1 cellular context compared by ENCODE assay signal in the genomic region with DNA sequence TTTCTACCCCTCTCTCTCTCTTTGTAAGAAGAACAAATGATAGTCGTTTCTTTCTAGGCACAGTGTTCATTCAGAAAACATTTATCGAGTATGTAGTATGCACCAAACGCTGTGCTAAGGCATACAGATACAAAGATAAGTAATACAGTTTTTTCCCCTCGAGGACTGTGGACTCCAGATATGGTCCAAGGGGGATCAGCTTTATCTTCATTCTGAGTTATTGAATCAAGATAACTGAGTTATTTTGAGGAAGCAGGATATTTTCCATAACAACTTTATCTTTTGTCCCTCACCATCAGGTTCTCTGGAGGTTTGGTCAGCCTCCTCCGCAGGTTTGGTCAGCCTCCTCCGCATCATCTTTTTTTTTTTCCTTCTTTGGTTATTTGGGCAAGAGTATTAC.
TF ChIP-seq lines count a peak whose summit lies in the region.

No MANE protein-coding gene starts in this region.

TF ChIP-seq in K562, 482 proteins besides CTCF, POLR2A, EP300 and RAD21:
- peak; percentile 37 for TF ChIP-seq CCNT2 (IDR thresholded peaks at IDR 0.05; ENCODE audit: borderline replicate concordance, extremely low read depth, insufficient read length, low read depth, low read length)
- TF ChIP-seq SMARCC2 (IDR thresholded peaks at IDR 0.05; ENCODE audit: low read depth): peak; percentile 52; the same call in 1 of the 2 replicates
- TF ChIP-seq NFATC3 (IDR thresholded peaks at IDR 0.05): 0 out of 2 replicates have a peak, but pooled peaks have one; percentile 39
- peak; percentile 43; the same call in 1 of the 2 replicates for TF ChIP-seq POLR2AphosphoS5 (IDR thresholded peaks at IDR 0.05; ENCODE audit: control insufficient read depth, insufficient read depth, low read depth, low read length)
- TF ChIP-seq EGR1 (conservative IDR thresholded peaks at IDR 0.05): 0 out of 2 replicates have a peak, but pooled peaks have one; percentile 29
- TF ChIP-seq STAT5A (IDR thresholded peaks at IDR 0.05; ENCODE audit: borderline replicate concordance, low read length): peak; percentile 10; the same call in 1 of the 2 replicates
- TF ChIP-seq TAL1 (IDR thresholded peaks at IDR 0.05): peak; percentile 65
- peak; percentile 62; the same call in 1 of the 2 replicates for TF ChIP-seq ZNF24 (IDR thresholded peaks at IDR 0.05)
- TF ChIP-seq ZNF282 (CRISPR knock-in tag; IDR thresholded peaks at IDR 0.05): no peak
- peak in 1 of 2 experiments; percentile 14; a peak in 1 of 4 replicates for TF ChIP-seq HDAC1 (IDR thresholded peaks at IDR 0.05)
- TF ChIP-seq SOX6 (IDR thresholded peaks at IDR 0.05): peak; percentile 79; the same call in 1 of the 2 replicates
- TF ChIP-seq MEF2D (tag; conservative IDR thresholded peaks at IDR 0.05; ENCODE audit: low read depth): peak; percentile 86
- TF ChIP-seq ZNF165 (CRISPR knock-in tag; IDR thresholded peaks at IDR 0.05; ENCODE audit: borderline replicate concordance): no peak
- TF ChIP-seq SMARCE1 (IDR thresholded peaks at IDR 0.05): peak; percentile 79
- peak; percentile 51; the same call in 1 of the 2 replicates for TF ChIP-seq FOSL1 (tag; conservative IDR thresholded peaks at IDR 0.05)
- peak; percentile 72; the same call in 1 of the 2 replicates for TF ChIP-seq ZNF384 (IDR thresholded peaks at IDR 0.05; ENCODE audit: low read depth, low read length)
- TF ChIP-seq, protein P1, sequence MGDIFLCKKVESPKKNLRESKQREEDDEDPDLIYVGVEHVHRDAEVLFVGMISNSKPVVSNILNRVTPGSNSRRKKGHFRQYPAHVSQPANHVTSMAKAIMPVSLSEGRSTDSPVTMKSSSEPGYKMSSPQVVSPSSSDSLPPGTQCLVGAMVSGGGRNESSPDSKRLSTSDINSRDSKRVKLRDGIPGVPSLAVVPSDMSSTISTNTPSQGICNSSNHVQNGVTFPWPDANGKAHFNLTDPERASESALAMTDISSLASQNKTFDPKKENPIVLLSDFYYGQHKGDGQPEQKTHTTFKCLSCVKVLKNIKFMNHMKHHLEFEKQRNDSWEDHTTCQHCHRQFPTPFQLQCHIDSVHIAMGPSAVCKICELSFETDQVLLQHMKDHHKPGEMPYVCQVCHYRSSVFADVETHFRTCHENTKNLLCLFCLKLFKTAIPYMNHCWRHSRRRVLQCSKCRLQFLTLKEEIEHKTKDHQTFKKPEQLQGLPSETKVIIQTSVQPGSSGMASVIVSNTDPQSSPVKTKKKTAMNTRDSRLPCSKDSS (IDR thresholded peaks at IDR 0.05; ENCODE audit: low read depth, partially characterized antibody): no peak
- TF ChIP-seq ATF7 (IDR thresholded peaks at IDR 0.05): peak; percentile 40; the same call in 1 of the 2 replicates
- TF ChIP-seq NONO (IDR thresholded peaks at IDR 0.05; ENCODE audit: low read depth in 2 of 2, low read length in 1 of 2): no peak
- TF ChIP-seq GATAD2B (IDR thresholded peaks at IDR 0.05; ENCODE audit: borderline replicate concordance): peak; percentile 54
- TF ChIP-seq ARID1B (IDR thresholded peaks at IDR 0.05): peak; percentile 79
- no peak for TF ChIP-seq ZNF324 (CRISPR knock-in tag; IDR thresholded peaks at IDR 0.05)
- 0 out of 2 replicates have a peak, but pooled peaks have one; percentile 36 for TF ChIP-seq KLF16 (IDR thresholded peaks at IDR 0.05)
- TF ChIP-seq MTA1 (IDR thresholded peaks at IDR 0.05; ENCODE audit: borderline replicate concordance): peak; percentile 43; the same call in 1 of the 2 replicates
- TF ChIP-seq ADNP (tag; IDR thresholded peaks at IDR 0.05): peak; percentile 75; the same call in 1 of the 2 replicates
- TF ChIP-seq DPF2 (IDR thresholded peaks at IDR 0.05): peak; percentile 76
- TF ChIP-seq, protein P2, sequence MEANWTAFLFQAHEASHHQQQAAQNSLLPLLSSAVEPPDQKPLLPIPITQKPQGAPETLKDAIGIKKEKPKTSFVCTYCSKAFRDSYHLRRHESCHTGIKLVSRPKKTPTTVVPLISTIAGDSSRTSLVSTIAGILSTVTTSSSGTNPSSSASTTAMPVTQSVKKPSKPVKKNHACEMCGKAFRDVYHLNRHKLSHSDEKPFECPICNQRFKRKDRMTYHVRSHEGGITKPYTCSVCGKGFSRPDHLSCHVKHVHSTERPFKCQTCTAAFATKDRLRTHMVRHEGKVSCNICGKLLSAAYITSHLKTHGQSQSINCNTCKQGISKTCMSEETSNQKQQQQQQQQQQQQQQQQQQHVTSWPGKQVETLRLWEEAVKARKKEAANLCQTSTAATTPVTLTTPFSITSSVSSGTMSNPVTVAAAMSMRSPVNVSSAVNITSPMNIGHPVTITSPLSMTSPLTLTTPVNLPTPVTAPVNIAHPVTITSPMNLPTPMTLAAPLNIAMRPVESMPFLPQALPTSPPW (CRISPR knock-in tag; IDR thresholded peaks at IDR 0.05): peak; percentile 41; the same call in 1 of the 2 replicates
- TF ChIP-seq MTA2 (IDR thresholded peaks at IDR 0.05; ENCODE audit: low read depth): 0 out of 2 replicates have a peak, but pooled peaks have one; percentile 25
- peak; percentile 57; the same call in 1 of the 2 replicates for TF ChIP-seq FOXM1 (IDR thresholded peaks at IDR 0.05; ENCODE audit: low read depth)
- no peak for TF ChIP-seq FOXM1 (CRISPR knock-in tag; IDR thresholded peaks at IDR 0.05; ENCODE audit: low read depth)
- TF ChIP-seq CXXC5 (CRISPR knock-in tag; IDR thresholded peaks at IDR 0.05): 0 out of 2 replicates have a peak, but pooled peaks have one; percentile 13
- TF ChIP-seq SIX5 (IDR thresholded peaks at IDR 0.05; ENCODE audit: borderline replicate concordance in 1 of 2, insufficient read depth in 1 of 2, low read depth in 1 of 2, low read length in 2 of 2): no peak
- TF ChIP-seq TEAD4 (IDR thresholded peaks at IDR 0.05; ENCODE audit: low read length): peak; percentile 67
- TF ChIP-seq TEAD4 (CRISPR knock-in tag; IDR thresholded peaks at IDR 0.05; ENCODE audit: borderline replicate concordance): no peak
- TF ChIP-seq TRIM24 (IDR thresholded peaks at IDR 0.05): peak in 1 of 2 experiments; percentile 20; a peak in 1 of 4 replicates
- TF ChIP-seq BCOR (IDR thresholded peaks at IDR 0.05): no peak
- 0 out of 2 replicates have a peak, but pooled peaks have one; percentile 21 for TF ChIP-seq HLTF (IDR thresholded peaks at IDR 0.05)
- TF ChIP-seq NFXL1 (CRISPR knock-in tag; IDR thresholded peaks at IDR 0.05): no peak
- no peak for TF ChIP-seq KLF13 (tag; IDR thresholded peaks at IDR 0.05; ENCODE audit: borderline replicate concordance, low read depth)
- 0 out of 4 replicates have a peak, but pooled peaks of 1 of the 2 experiments have one; percentile 32 for TF ChIP-seq ZNF639 (CRISPR knock-in tag; conservative IDR thresholded peaks at IDR 0.05 in 1 of 2, IDR thresholded peaks at IDR 0.05 in 1 of 2)
- TF ChIP-seq PML (IDR thresholded peaks at IDR 0.05; ENCODE audit: low read length): peak; percentile 39; the same call in 1 of the 2 replicates
- no peak for TF ChIP-seq ATF1 (CRISPR knock-in tag; IDR thresholded peaks at IDR 0.05)
- no peak for TF ChIP-seq ATF1 (tag; IDR thresholded peaks at IDR 0.05)
- TF ChIP-seq TCF3 (CRISPR knock-in tag; IDR thresholded peaks at IDR 0.05): peak; percentile 64
- peak; percentile 72; the same call in 1 of the 2 replicates for TF ChIP-seq SMARCA4 (IDR thresholded peaks at IDR 0.05)
- TF ChIP-seq HIVEP1 (CRISPR knock-in tag; IDR thresholded peaks at IDR 0.05): no peak
- TF ChIP-seq ZMIZ1 (IDR thresholded peaks at IDR 0.05; ENCODE audit: low read depth in 2 of 2, low read length in 2 of 2): 0 out of 4 replicates have a peak, but pooled peaks of 1 of the 2 experiments have one; percentile 25
- TF ChIP-seq, protein P3, sequence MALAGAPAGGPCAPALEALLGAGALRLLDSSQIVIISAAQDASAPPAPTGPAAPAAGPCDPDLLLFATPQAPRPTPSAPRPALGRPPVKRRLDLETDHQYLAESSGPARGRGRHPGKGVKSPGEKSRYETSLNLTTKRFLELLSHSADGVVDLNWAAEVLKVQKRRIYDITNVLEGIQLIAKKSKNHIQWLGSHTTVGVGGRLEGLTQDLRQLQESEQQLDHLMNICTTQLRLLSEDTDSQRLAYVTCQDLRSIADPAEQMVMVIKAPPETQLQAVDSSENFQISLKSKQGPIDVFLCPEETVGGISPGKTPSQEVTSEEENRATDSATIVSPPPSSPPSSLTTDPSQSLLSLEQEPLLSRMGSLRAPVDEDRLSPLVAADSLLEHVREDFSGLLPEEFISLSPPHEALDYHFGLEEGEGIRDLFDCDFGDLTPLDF (CRISPR knock-in tag; IDR thresholded peaks at IDR 0.05): no peak
- peak; percentile 28; the same call in 1 of the 2 replicates for TF ChIP-seq GATA2 (CRISPR knock-in tag; IDR thresholded peaks at IDR 0.05)
- no peak for TF ChIP-seq U2AF2 (optimal IDR thresholded peaks at IDR 0.05; ENCODE audit: low read depth, low read length)
- peak; percentile 14; the same call in 1 of the 2 replicates for TF ChIP-seq JUND (IDR thresholded peaks at IDR 0.05; ENCODE audit: borderline replicate concordance, low read depth, low read length)
- 0 out of 3 replicates have a peak, but pooled peaks have one; percentile 11 for TF ChIP-seq JUND (tag; IDR thresholded peaks at IDR 0.05; ENCODE audit: borderline replicate concordance, low read depth, low read length)
- peak; percentile 84 for TF ChIP-seq CTBP1 (IDR thresholded peaks at IDR 0.05; ENCODE audit: borderline replicate concordance)
- peak; percentile 52; the same call in 1 of the 2 replicates for TF ChIP-seq FOXJ2 (tag; IDR thresholded peaks at IDR 0.05)
- peak; percentile 72 for TF ChIP-seq CBFA2T3 (IDR thresholded peaks at IDR 0.05)
- peak; percentile 54; the same call in 1 of the 2 replicates for TF ChIP-seq ZEB2 (IDR thresholded peaks at IDR 0.05)
